ENCODE assay signal across 10 cellular contexts in genomic region chr12:53343978-53344377, GRCh38. TPM values are rescaled to one million over a fixed set of nuclear protein-coding genes. Genes with fewer than 3 reads are reported as not detected.
DNase-seq lines count a peak whose midpoint lies in the region; ATAC-seq and TF ChIP-seq lines count a peak whose summit lies in the region.
"Had no signal": no experiment of that assay in that cellular context is flagged by ENCODE, and none has a peak within 500 bp of the region (broad histone marks: within the 10 kb centered on the region; RNA-seq: fewer than 3 reads in every experiment).

No MANE protein-coding gene starts in this region.

- no peak for TF ChIP-seq CTCF in HFFc6 (IDR thresholded peaks at IDR 0.05)
- no peak for TF ChIP-seq CTCF in breast epithelium (IDR thresholded peaks at IDR 0.05)
- TF ChIP-seq CTCF in neural progenitor cell (IDR thresholded peaks at IDR 0.05), result no peak

- H3K4me1 Mint-ChIP-seq in HFFc6 (ENCODE audit: low read depth) (peaks cover 23% of the 10 kb centered on the region), neural progenitor cell (peaks cover 25% of the 10 kb centered on the region)

- no peaks in the 10 kb centered on the region for H3K36me3 ChIP-seq in BLaER1 treated with 17β-estradiol and CSF1 and Interleukin-3, amounts not matched to agents 10 nM and 100 nM
- H3K36me3 ChIP-seq in breast epithelium (no peaks in the 10 kb centered on the region), neural progenitor cell (no peaks in the 10 kb centered on the region)

- no peak overlapping the region for H2AFZ ChIP-seq in neural progenitor cell (replicated peaks)

- no peak overlapping the region for H3K27ac Mint-ChIP-seq in HFFc6
- no peak overlapping the region for H3K27ac Mint-ChIP-seq in neural progenitor cell

- no peak for ATAC-seq in HG02870 (IDR thresholded peaks at IDR 0.05; ENCODE audit: unreplicated experiment)
- ATAC-seq in GM19452 (IDR thresholded peaks at IDR 0.05; ENCODE audit: unreplicated experiment), result no peak

- no peaks in the 10 kb centered on the region for H4K20me1 ChIP-seq in BLaER1 treated with 17β-estradiol and CSF1 and Interleukin-3, amounts not matched to agents 10 nM and 100 nM
- no peaks in the 10 kb centered on the region for H4K20me1 ChIP-seq in neural progenitor cell (ENCODE audit: low read depth)

- H3K9me3 ChIP-seq in BLaER1 treated with 17β-estradiol and CSF1 and Interleukin-3, amounts not matched to agents 10 nM and 100 nM (replicated peaks in 1 of 11), result no peaks in the 10 kb centered on the region
- H3K9me3 ChIP-seq in breast epithelium (no peaks in the 10 kb centered on the region), neural progenitor cell (ENCODE audit: low read depth) (no peaks in the 10 kb centered on the region)

- H3K36me3 Mint-ChIP-seq in HFFc6 (ENCODE audit: low read depth) (no peaks in the 10 kb centered on the region), neural progenitor cell (no peaks in the 10 kb centered on the region)

- TF ChIP-seq POLR2A in breast epithelium (IDR thresholded peaks at IDR 0.05), result no peak

- peak overlapping the region in 4 of 11 experiments; percentile 42 to 80 (median 57); a peak in 6 of 22 replicates for H3K27ac ChIP-seq in BLaER1 treated with 17β-estradiol and CSF1 and Interleukin-3, amounts not matched to agents 10 nM and 100 nM
- H3K27ac ChIP-seq in breast epithelium (peak overlapping the region; percentile 70 to 87), neural progenitor cell (no peak overlapping the region)

- peaks cover 23% of the 10 kb centered on the region for H3F3A ChIP-seq in neural progenitor cell (ENCODE audit: low read depth)

- no peaks in the 10 kb centered on the region for H3K79me2 ChIP-seq in neural progenitor cell (ENCODE audit: low read depth)

- peak overlapping the region in 5 of 11 experiments; percentile 63 to 85 (median 81); a peak in 6 of 22 replicates for H3K9ac ChIP-seq in BLaER1 treated with 17β-estradiol and CSF1 and Interleukin-3, amounts not matched to agents 10 nM and 100 nM
- H3K9ac ChIP-seq in neural progenitor cell, result no peak overlapping the region

- H3K4me3 Mint-ChIP-seq in HFFc6 (peak overlapping the region; percentile 64; the same call in 1 of the 2 replicates), neural progenitor cell (peak overlapping the region; percentile 80)

- H3K4me2 ChIP-seq in BLaER1 treated with 17β-estradiol and CSF1 and Interleukin-3, amounts not matched to agents 10 nM and 100 nM, result peak overlapping the region; percentile 82 to 99 (median 90)
- peak overlapping the region; percentile 97 for H3K4me2 ChIP-seq in neural progenitor cell

- H3K4me3 ChIP-seq in BLaER1 treated with 17β-estradiol and CSF1 and Interleukin-3, amounts not matched to agents 10 nM and 100 nM, result peak overlapping the region in 1 of 10 experiments; percentile 75; a peak in 1 of 20 replicates
- H3K4me3 ChIP-seq in breast epithelium (peak overlapping the region in 1 of 3 donors; percentile 78), neural progenitor cell (peak overlapping the region; percentile 71)

- peaks cover 0 to 1% (median 0%) of the 10 kb centered on the region in 11 experiments; a peak in 4 of 22 replicates for H3K27me3 ChIP-seq in BLaER1 treated with 17β-estradiol and CSF1 and Interleukin-3, amounts not matched to agents 10 nM and 100 nM
- H3K27me3 ChIP-seq in breast epithelium (no peaks in the 10 kb centered on the region), neural progenitor cell (peaks cover 6% of the 10 kb centered on the region)

- H3K27me3 Mint-ChIP-seq in HFFc6 (ENCODE audit: insufficient read depth) (peaks cover 11% of the 10 kb centered on the region), neural progenitor cell (ENCODE audit: insufficient read depth, low read depth) (peaks cover 18% of the 10 kb centered on the region)

- H3K4me1 ChIP-seq in BLaER1 treated with 17β-estradiol and CSF1 and Interleukin-3, amounts not matched to agents 10 nM and 100 nM, result peaks cover 23 to 35% (median 31%) of the 10 kb centered on the region in 10 experiments
- no peaks in the 10 kb centered on the region for H3K4me1 ChIP-seq in breast epithelium
- H3K4me1 ChIP-seq in neural progenitor cell, result peaks cover 8% of the 10 kb centered on the region

- H3K9me3 Mint-ChIP-seq in HFFc6 (no peaks in the 10 kb centered on the region), neural progenitor cell (no peaks in the 10 kb centered on the region)

- no peak for DNase-seq in HFFc6
- DNase-seq in breast epithelium (ENCODE audit: low spot score in 2 of 2), result no peak
- no peak for DNase-seq in neural progenitor cell (ENCODE audit: low spot score)
- DNase-seq in COLO668 (lab: John Stamatoyannopoulos, UW; ENCODE audit: unreplicated experiment), result no peak
- no peak for DNase-seq in NCI-H1092 treated with DMSO at 0.1 percent for 48 hours (lab: John Stamatoyannopoulos, UW)
- DNase-seq: KBM-7 had no signal

- intact Hi-C loops in breast epithelium (cut with DNase I; ENCODE audit: low total_unique reads), result loop anchor here (5.0 kb wide), 1 partner anchor 167 kb away; no protein-coding TSS in a partner anchor

RNA-seq across cellular contexts. Expression of gene SP7, which starts 7.8 kb away (rescaled TPM):
- not detected for total RNA-seq in HFFc6 (2021; fragmentation: NEBNext Ultra II Directional; extraction: Animal tissue kit (Norgen Biotek cat#: 25700))
- total RNA-seq in breast epithelium (not detected), neural progenitor cell (ENCODE audit: low replicate concordance) (0.74 and 0.90 TPM in 2 replicates)
- total RNA-seq: kidney had no signal

RNA-seq across cellular contexts. Expression of gene AAAS, which starts 22.6 kb away (rescaled TPM):
- total RNA-seq in HFFc6 (2021; fragmentation: NEBNext Ultra II Directional; extraction: Animal tissue kit (Norgen Biotek cat#: 25700)), result 10 to 100 TPM; 44.0 to 63.5 (median 54.0) TPM
- total RNA-seq in breast epithelium (10 to 100 TPM; 46.2 to 63.7 (median 51.0) TPM), neural progenitor cell (ENCODE audit: low replicate concordance) (51.0 and 105 TPM in 2 replicates)

RNA-seq across cellular contexts. Expression of gene SP1, which starts 36.0 kb away (rescaled TPM):
- total RNA-seq in HFFc6 (2021; fragmentation: NEBNext Ultra II Directional; extraction: Animal tissue kit (Norgen Biotek cat#: 25700)), result 10 to 100 TPM; 38.2 to 51.8 (median 43.5) TPM
- total RNA-seq in breast epithelium (100 to 1,000 TPM in 1 of 3 donors, 10 to 100 TPM in 2; 84.6 to 111 (median 91.4) TPM), neural progenitor cell (ENCODE audit: low replicate concordance) (67.8 and 71.0 TPM in 2 replicates)

RNA-seq across cellular contexts. Expression of gene MYG1, which starts 44.5 kb away (rescaled TPM):
- total RNA-seq in HFFc6 (2021; fragmentation: NEBNext Ultra II Directional; extraction: Animal tissue kit (Norgen Biotek cat#: 25700)), result 10 to 100 TPM; 59.8 to 76.0 (median 68.3) TPM
- 10 to 100 TPM; 35.7 to 63.8 (median 39.1) TPM for total RNA-seq in breast epithelium
- total RNA-seq in neural progenitor cell (ENCODE audit: low replicate concordance), result 48.8 and 55.7 TPM in 2 replicates

RNA-seq across cellular contexts. Expression of gene PFDN5, which starts 48.6 kb away (rescaled TPM):
- total RNA-seq in HFFc6 (2021; fragmentation: NEBNext Ultra II Directional; extraction: Animal tissue kit (Norgen Biotek cat#: 25700)), result 100 to 1,000 TPM; 502 to 568 (median 534) TPM
- total RNA-seq in breast epithelium (1,000 to 10,000 TPM in 1 of 3 donors, 100 to 1,000 TPM in 2; 764 to 1,048 (median 840) TPM), neural progenitor cell (ENCODE audit: low replicate concordance) (425 and 443 TPM in 2 replicates)
